11 cellular contexts compared by ENCODE assay signal in the genomic region with DNA sequence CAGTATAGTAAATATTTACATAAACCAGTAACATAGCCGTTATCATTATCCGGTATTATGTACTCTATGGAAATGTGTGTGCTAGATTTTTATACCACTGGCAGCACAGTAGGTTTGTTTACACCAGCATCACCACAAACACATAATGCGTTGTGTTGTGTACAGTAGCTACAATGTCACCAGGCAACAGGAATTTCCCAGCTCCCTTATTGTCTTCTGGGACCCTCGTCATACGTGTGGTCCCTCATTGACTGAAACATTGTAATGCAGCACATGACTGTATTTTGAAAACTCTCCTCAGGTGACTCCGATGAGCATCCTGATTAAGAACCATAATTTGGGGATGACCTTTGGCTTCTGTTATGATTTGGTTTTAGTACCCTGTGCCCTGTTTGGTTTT. TPM values are rescaled to one million over a fixed set of nuclear protein-coding genes. Genes with fewer than 3 reads are reported as not detected.
"Had no signal": no experiment of that assay in that cellular context is flagged by ENCODE, and none has a peak within 500 bp of the region (broad histone marks: within the 10 kb centered on the region; RNA-seq: fewer than 3 reads in every experiment).

No MANE protein-coding gene starts in this region.

- H3K27ac ChIP-seq: GM23248 had no signal

- H3K9me3 ChIP-seq: HAP-1 had no signal

- FAIRE-seq: H1, H54 had no signal

- H3K36me3 ChIP-seq: HAP-1 had no signal

- H3K4me3 ChIP-seq: GM23248, GM23338, HAP-1 had no signal

- H3K9ac ChIP-seq: GM23248 had no signal

- ATAC-seq: GM23338, HCT116 had no signal

- H2AFZ ChIP-seq: GM23248, GM23338 had no signal

- DNase-seq: GM23248, GOT3, H7, H9, HCEC 1CT, HFFc6 had no signal

- H3K4me1 ChIP-seq: HAP-1 had no signal

- H3K4me2 ChIP-seq: GM23338 had no signal

RNA-seq across cellular contexts. Expression of gene CAPN14, which starts 47.9 kb away (rescaled TPM):
- total RNA-seq: GM23338 had no signal
- polyA plus RNA-seq: GM23248, H1 had no signal
